Comparison of ENCODE assay signal across 8 cellular contexts in genomic region chr1:24384251-24385090, GRCh38. TPM values are rescaled to one million over a fixed set of nuclear protein-coding genes. Genes with fewer than 3 reads are reported as not detected.
DNase-seq lines count a peak whose midpoint lies in the region; ATAC-seq and FAIRE-seq lines count a peak whose summit lies in the region.

No MANE protein-coding gene starts in this region.

- no peak for FAIRE-seq in urothelium cell line (lab: Jason Lieb, UNC)

- peak; percentile 44 for DNase-seq in GM04504 (ENCODE audit: low read depth)
- peak; percentile 34 for DNase-seq in activated T-cell treated with anti-CD3 and anti-CD28 coated beads, Interleukin-2, amount 50 U/mL, for 4 hours
- DNase-seq in hepatic stellate cell (ENCODE audit: low spot score), result peak; percentile 60
- DNase-seq in OCI-M1 (lab: John Stamatoyannopoulos, UW), result no peak
- DNase-seq in urothelium cell line (ENCODE audit: low spot score), result no peak

- H3K27me3 Mint-ChIP-seq in activated T-cell treated with anti-CD3 and anti-CD28 coated beads, Interleukin-2, amount 50 U/mL, for 4 hours (ENCODE audit: low read depth), result no peaks in the 10 kb centered on the region

- ATAC-seq in HG02678 (IDR thresholded peaks at IDR 0.05; ENCODE audit: unreplicated experiment) (peak; percentile 68), HG03095 (IDR thresholded peaks at IDR 0.05; ENCODE audit: unreplicated experiment) (no peak), GM19328 (IDR thresholded peaks at IDR 0.05; ENCODE audit: unreplicated experiment) (no peak)
- peak; percentile 88 for ATAC-seq in activated T-cell treated with anti-CD3 and anti-CD28 coated beads, Interleukin-2, amount 50 U/mL, for 4 hours

- H3K36me3 Mint-ChIP-seq in activated T-cell treated with anti-CD3 and anti-CD28 coated beads, Interleukin-2, amount 50 U/mL, for 4 hours (ENCODE audit: insufficient read depth), result peaks cover 12% of the 10 kb centered on the region

- no peaks in the 10 kb centered on the region for H3K9me3 Mint-ChIP-seq in activated T-cell treated with anti-CD3 and anti-CD28 coated beads, Interleukin-2, amount 50 U/mL, for 4 hours

- H3K4me3 Mint-ChIP-seq in activated T-cell treated with anti-CD3 and anti-CD28 coated beads, Interleukin-2, amount 50 U/mL, for 4 hours, result no peak overlapping the region

- peaks cover 20% of the 10 kb centered on the region for H3K4me1 Mint-ChIP-seq in activated T-cell treated with anti-CD3 and anti-CD28 coated beads, Interleukin-2, amount 50 U/mL, for 4 hours (ENCODE audit: low read depth)

RNA-seq across cellular contexts. Expression of gene STPG1, which starts 29.1 kb away (rescaled TPM):
- 1 to 10 TPM; 3.2 to 4.2 (median 3.9) TPM for total RNA-seq in activated T-cell treated with anti-CD3 and anti-CD28 coated beads, Interleukin-2, amount 50 U/mL, for 4 hours

RNA-seq across cellular contexts. Expression of gene NIPAL3, which starts 31.1 kb away (rescaled TPM):
- total RNA-seq in activated T-cell treated with anti-CD3 and anti-CD28 coated beads, Interleukin-2, amount 50 U/mL, for 4 hours, result 10 to 100 TPM; 24.0 to 31.8 (median 26.8) TPM

Comparison
In these comparisons a context has a peak if more than half of its experiments do, and no peak if none do; other contexts are left out.
1. DNase-seq: peak in GM04504 (single experiment), activated T-cell treated with anti-CD3 and anti-CD28 coated beads, Interleukin-2, amount 50 U/mL, for 4 hours (single experiment) and hepatic stellate cell (single experiment); none in OCI-M1 (single experiment) and urothelium cell line (single experiment).
2. ATAC-seq: peak in HG02678 (single experiment) and activated T-cell treated with anti-CD3 and anti-CD28 coated beads, Interleukin-2, amount 50 U/mL, for 4 hours (2 of 2); none in HG03095 (single experiment) and GM19328 (single experiment).